Comparison of ENCODE assay signal across 9 cellular contexts in the genomic region with DNA sequence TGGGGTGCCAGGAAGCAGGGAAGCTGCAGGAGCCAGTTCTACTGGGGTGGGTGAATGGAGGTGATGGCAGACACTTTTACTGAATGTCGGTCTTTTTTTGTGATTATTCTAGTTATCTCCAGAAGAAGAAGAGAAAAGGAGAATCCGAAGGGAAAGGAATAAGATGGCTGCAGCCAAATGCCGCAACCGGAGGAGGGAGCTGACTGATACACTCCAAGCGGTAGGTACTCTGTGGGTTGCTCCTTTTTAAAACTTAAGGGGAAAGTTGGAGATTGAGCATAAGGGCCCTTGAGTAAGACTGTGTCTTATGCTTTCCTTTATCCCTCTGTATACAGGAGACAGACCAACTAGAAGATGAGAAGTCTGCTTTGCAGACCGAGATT. TPM values are rescaled to one million over a fixed set of nuclear protein-coding genes. Genes with fewer than 3 reads are reported as not detected.
DNase-seq lines count a peak whose midpoint lies in the region; ATAC-seq and TF ChIP-seq lines count a peak whose summit lies in the region.
"Had no signal": no experiment of that assay in that cellular context is flagged by ENCODE, and none has a peak within 500 bp of the region (broad histone marks: within the 10 kb centered on the region; RNA-seq: fewer than 3 reads in every experiment).

No MANE protein-coding gene starts in this region.

- H3K4me2 ChIP-seq in BLaER1 (peak overlapping the region; percentile 95; the same call in 1 of the 2 replicates), fibroblast of lung (ENCODE audit: extremely low read depth, insufficient read depth, low read length) (peak overlapping the region; percentile 90)

- H3K36me3 Mint-ChIP-seq in activated B cell treated with CpG ODN at 0.5 μM for 24 hours (ENCODE audit: low read depth) = peaks cover 30% of the 10 kb centered on the region

- no peak for DNase-seq in activated B cell treated with CpG ODN at 0.5 μM for 24 hours
- peak in 1 of 2 donors; percentile 34 for DNase-seq in fibroblast of lung (ENCODE audit: low read depth in 2 of 2)
- DNase-seq in NCI-H2029 treated with DMSO at 0.1 percent for 48 hours (lab: John Stamatoyannopoulos, UW) = no peak
- DNase-seq in NCI-H1930 (lab: John Stamatoyannopoulos, UW) = no peak
- no peak for DNase-seq in DMS53 (lab: John Stamatoyannopoulos, UW)
- no peak for DNase-seq in MV-4-11 (lab: John Stamatoyannopoulos, UW)

- no peaks in the 10 kb centered on the region for H3K9me3 Mint-ChIP-seq in activated B cell treated with CpG ODN at 0.5 μM for 24 hours

- peaks cover 45% of the 10 kb centered on the region for H3K4me1 Mint-ChIP-seq in activated B cell treated with CpG ODN at 0.5 μM for 24 hours

- POLR2A ChIA-PET in activated B cell treated with CpG ODN at 0.5 μM for 24 hours (lab: Charles Lee) = interaction anchor here (1.5 kb wide), 1 partner anchor 25 kb away, joined by 4 read pairs; no protein-coding TSS in a partner anchor

- no peak for ATAC-seq in activated B cell treated with CpG ODN at 0.5 μM for 24 hours (ENCODE audit: low read depth)

- H3K27ac ChIP-seq in BLaER1 (no peak overlapping the region), fibroblast of lung (ENCODE audit: insufficient read depth, low read length) (peak overlapping the region; percentile 98)
- H3K27ac ChIP-seq: SJSA1 had no signal

- peak overlapping the region; percentile 94 for H3K4me3 Mint-ChIP-seq in activated B cell treated with CpG ODN at 0.5 μM for 24 hours

- H3K4me1 ChIP-seq in BLaER1 (peaks cover 39% of the 10 kb centered on the region), fibroblast of lung (ENCODE audit: control insufficient read depth, extremely low read depth, insufficient read depth, low read length) (peaks cover 2% of the 10 kb centered on the region), neuron (ENCODE audit: insufficient read depth, low read length) (peaks cover 32% of the 10 kb centered on the region)

- H2AFZ ChIP-seq in fibroblast of lung (ENCODE audit: low read length) = no peak overlapping the region
- H2AFZ ChIP-seq in neuron (ENCODE audit: low read depth, low read length) = no peak overlapping the region

- H3K9ac ChIP-seq in BLaER1 (no peak overlapping the region), fibroblast of lung (ENCODE audit: insufficient read depth, low read length) (peak overlapping the region; percentile 99)

- peaks cover 4% of the 10 kb centered on the region for H3K79me2 ChIP-seq in fibroblast of lung (ENCODE audit: control insufficient read depth, insufficient read depth, low read length)

- peaks cover 12% of the 10 kb centered on the region; the same call in 1 of the 2 replicates for H3K36me3 ChIP-seq in BLaER1
- peaks cover 7% of the 10 kb centered on the region for H3K36me3 ChIP-seq in fibroblast of lung (ENCODE audit: control insufficient read depth, insufficient read depth, low read length)
- H3K36me3 ChIP-seq in neuron (ENCODE audit: insufficient read depth, low read length) = peaks cover 7% of the 10 kb centered on the region

- no peak overlapping the region for H3K27ac Mint-ChIP-seq in activated B cell treated with CpG ODN at 0.5 μM for 24 hours

- intact Hi-C loops in activated B cell treated with CpG ODN at 0.5 μM for 24 hours (cut with micrococcal nuclease) = no loop called here

- H3K4me3 ChIP-seq in BLaER1 (no peak overlapping the region), fibroblast of lung (replicated peaks in 1 of 4; ENCODE audit: control extremely low read depth in 1 of 4, insufficient read depth in 1 of 4, low read depth in 3 of 4, low read length in 4 of 4) (peak overlapping the region; percentile 19 to 91 (median 82)), neuron (ENCODE audit: low read length) (peak overlapping the region; percentile 59)

- TF ChIP-seq CTCF in activated B cell treated with CpG ODN at 0.5 μM for 24 hours (IDR thresholded peaks at IDR 0.05) = no peak
- no peak for TF ChIP-seq CTCF in fibroblast of lung (conservative IDR thresholded peaks at IDR 0.05 in 1 of 2, IDR thresholded peaks at IDR 0.05 in 1 of 2; ENCODE audit: low read depth in 1 of 2, low read length in 2 of 2)

- H3K9me3 ChIP-seq in BLaER1 = no peaks in the 10 kb centered on the region
- no peaks in the 10 kb centered on the region for H3K9me3 ChIP-seq in fibroblast of lung (ENCODE audit: control insufficient read depth, insufficient read depth, low read depth, low read length)
- H3K9me3 ChIP-seq in neuron (ENCODE audit: low read length) = no peaks in the 10 kb centered on the region
- H3K9me3 ChIP-seq: SJSA1 had no signal

- peaks cover 15% of the 10 kb centered on the region for H3K27me3 Mint-ChIP-seq in activated B cell treated with CpG ODN at 0.5 μM for 24 hours

- H3K27me3 ChIP-seq in BLaER1 (peaks cover 51% of the 10 kb centered on the region), fibroblast of lung (ENCODE audit: control insufficient read depth, insufficient read depth, low read length) (peaks cover 2% of the 10 kb centered on the region), neuron (ENCODE audit: insufficient read depth, low read length) (no peaks in the 10 kb centered on the region)
- H3K27me3 ChIP-seq: SJSA1 had no signal

- H4K20me1 ChIP-seq in BLaER1 = peaks cover 29% of the 10 kb centered on the region
- no peaks in the 10 kb centered on the region for H4K20me1 ChIP-seq in fibroblast of lung (ENCODE audit: control insufficient read depth, extremely low read depth, insufficient read depth, low read length)

- CTCF ChIA-PET in activated B cell treated with CpG ODN at 0.5 μM for 24 hours (lab: Charles Lee) = no interaction called here

RNA-seq across cellular contexts. Expression of a gene that starts 1.8 kb away (rescaled TPM):
- total RNA-seq in activated B cell treated with CpG ODN at 0.5 μM for 24 hours = 27.1 and 37.8 TPM in 2 replicates
- total RNA-seq in fibroblast of lung = 71.4 and 178 TPM in 2 replicates
- 24.6 and 347 TPM in 2 replicates for polyA plus RNA-seq in fibroblast of lung
- 20.7 and 373 TPM in 2 replicates for polyA plus RNA-seq in fibroblast of lung (2012)
- polyA minus RNA-seq in fibroblast of lung (ENCODE audit: low replicate concordance) = 80.6 and 399 TPM in 2 replicates
